ENCODE assay signal across 11 cellular contexts in the genomic region with DNA sequence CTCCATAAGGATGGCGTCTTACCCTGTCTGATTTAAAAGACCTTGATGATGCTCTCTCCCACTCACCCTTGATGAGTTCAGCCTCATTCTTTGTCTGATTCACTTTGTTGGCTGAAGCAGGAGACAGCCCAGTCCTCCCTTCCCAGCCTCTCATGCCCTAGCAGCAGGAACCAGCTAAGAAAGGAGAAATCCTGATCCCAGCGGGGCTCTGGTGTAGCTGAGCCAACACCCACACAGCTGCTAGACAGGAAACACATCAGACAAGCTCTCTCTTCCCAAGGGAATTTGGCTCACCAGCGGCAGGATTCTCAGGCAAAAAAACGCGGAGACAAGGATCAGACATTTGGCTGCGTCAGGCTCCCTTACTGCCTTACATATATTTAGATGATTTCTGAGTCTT.
DNase-seq lines count a peak whose midpoint lies in the region; ATAC-seq, FAIRE-seq and TF ChIP-seq lines count a peak whose summit lies in the region.
"Had no signal": no experiment of that assay in that cellular context is flagged by ENCODE, and none has a peak within 500 bp of the region (broad histone marks: within the 10 kb centered on the region; RNA-seq: fewer than 3 reads in every experiment).

No MANE protein-coding gene starts in this region.

- H3K36me3 ChIP-seq in kidney (ENCODE audit: control insufficient read depth in 1 of 2, insufficient read depth in 2 of 2, low read length in 2 of 2): no peaks in the 10 kb centered on the region
- H3K36me3 ChIP-seq in aorta (ENCODE audit: control insufficient read depth in 1 of 2, insufficient read depth in 2 of 2, low read length in 1 of 2): no peaks in the 10 kb centered on the region

- DNase-seq in NCI-H748 (lab: John Stamatoyannopoulos, UW; ENCODE audit: unreplicated experiment) (peak; percentile 43), NCI-H748 treated with DMSO at 0.1 percent for 48 hours (lab: John Stamatoyannopoulos, UW) (no peak), brain pericyte (ENCODE audit: low read depth, low spot score) (peak; percentile 96), kidney (peak; percentile 71), aorta (peak; percentile 75 to 79), NCI-H345 (lab: John Stamatoyannopoulos, UW) (no peak), OCI-M2 (lab: John Stamatoyannopoulos, UW; ENCODE audit: unreplicated experiment) (no peak)
- DNase-seq in activated CD4-positive, alpha-beta memory T cell treated with anti-CD3 and anti-CD28 coated beads for 36 hours: no peak
- DNase-seq: activated T-cell treated with anti-CD3 and anti-CD28 coated beads, Interleukin-2, amount 50 U/mL, for 4 hours had no signal

- H3K4me1 ChIP-seq in kidney (ENCODE audit: control insufficient read depth in 1 of 2, insufficient read depth in 1 of 2, low read depth in 1 of 2, low read length in 2 of 2) (no peaks in the 10 kb centered on the region), aorta (ENCODE audit: control insufficient read depth in 1 of 2, insufficient read depth in 2 of 2, low read length in 2 of 2) (peaks cover 0 to 4% of the 10 kb centered on the region in 2 donors)

- intact Hi-C loops in kidney (cut with DNase I) (no loop called here), aorta (cut with DNase I) (no loop called here)
- intact Hi-C loops in activated CD4-positive, alpha-beta memory T cell treated with anti-CD3 and anti-CD28 coated beads for 36 hours (cut with micrococcal nuclease): no loop called here

- H3K36me3 Mint-ChIP-seq in activated CD4-positive, alpha-beta memory T cell treated with anti-CD3 and anti-CD28 coated beads for 36 hours: no peaks in the 10 kb centered on the region

- H3K4me3 ChIP-seq in kidney (ENCODE audit: low read length in 2 of 2) (no peak overlapping the region), aorta (ENCODE audit: low read length in 2 of 2) (no peak overlapping the region)

- H3K27ac ChIP-seq in kidney (ENCODE audit: low read depth in 2 of 2, low read length in 2 of 2) (peak overlapping the region in 1 of 2 donors; percentile 7), aorta (ENCODE audit: low read depth in 1 of 2, low read length in 2 of 2) (no peak overlapping the region)

- H3K9me3 Mint-ChIP-seq in activated CD4-positive, alpha-beta memory T cell treated with anti-CD3 and anti-CD28 coated beads for 36 hours: peaks cover 21% of the 10 kb centered on the region

- H3K27ac Mint-ChIP-seq in activated CD4-positive, alpha-beta memory T cell treated with anti-CD3 and anti-CD28 coated beads for 36 hours: no peak overlapping the region

- CTCF ChIA-PET in activated CD4-positive, alpha-beta memory T cell treated with anti-CD3 and anti-CD28 coated beads for 36 hours (lab: Charles Lee): no interaction called here

- H3K9ac ChIP-seq in kidney (ENCODE audit: low read length in 2 of 2): no peak overlapping the region

- no peak overlapping the region for H3K4me3 Mint-ChIP-seq in activated CD4-positive, alpha-beta memory T cell treated with anti-CD3 and anti-CD28 coated beads for 36 hours
- H3K4me3 Mint-ChIP-seq: activated T-cell treated with anti-CD3 and anti-CD28 coated beads, Interleukin-2, amount 50 U/mL, for 4 hours had no signal

- WGBS in aorta, 2 donors: 13 to 15% methylated on average over 6 of the region's 6 CpGs

- no peaks in the 10 kb centered on the region for H3K9me3 ChIP-seq in kidney (ENCODE audit: control insufficient read depth in 1 of 2, low read length in 2 of 2)
- H3K9me3 ChIP-seq in aorta (ENCODE audit: control insufficient read depth, low read length): no peaks in the 10 kb centered on the region

- FAIRE-seq in kidney (lab: Jason Lieb, UNC): no peak
- FAIRE-seq: A204.1, GM18507 had no signal

- ATAC-seq in aorta (ENCODE audit: low FRiP score): peak; percentile 69
- ATAC-seq: activated T-cell treated with anti-CD3 and anti-CD28 coated beads, Interleukin-2, amount 50 U/mL, for 4 hours had no signal

- H3K27me3 Mint-ChIP-seq in activated CD4-positive, alpha-beta memory T cell treated with anti-CD3 and anti-CD28 coated beads for 36 hours: no peaks in the 10 kb centered on the region

- POLR2A ChIA-PET in activated CD4-positive, alpha-beta memory T cell treated with anti-CD3 and anti-CD28 coated beads for 36 hours (lab: Charles Lee): no interaction called here

- no peaks in the 10 kb centered on the region for H3K4me1 Mint-ChIP-seq in activated CD4-positive, alpha-beta memory T cell treated with anti-CD3 and anti-CD28 coated beads for 36 hours (ENCODE audit: low read depth)

- no peak for TF ChIP-seq CTCF in kidney (IDR thresholded peaks at IDR 0.05; ENCODE audit: borderline replicate concordance, extremely low read depth, insufficient read depth)

- no peaks in the 10 kb centered on the region for H3K27me3 ChIP-seq in aorta (ENCODE audit: control insufficient read depth in 1 of 2, insufficient read depth in 2 of 2, low read length in 1 of 2)

Comparison
In these comparisons a context has a peak if more than half of its experiments do, and no peak if none do; other contexts are left out.
1. DNase-seq: peak in NCI-H748 (single experiment), brain pericyte (single experiment), kidney (single experiment) and aorta (2 of 2); none in NCI-H748 treated with DMSO at 0.1 percent for 48 hours (single experiment), NCI-H345 (single experiment), OCI-M2 (single experiment) and activated CD4-positive, alpha-beta memory T cell treated with anti-CD3 and anti-CD28 coated beads for 36 hours (single experiment).